In the genomic region with DNA sequence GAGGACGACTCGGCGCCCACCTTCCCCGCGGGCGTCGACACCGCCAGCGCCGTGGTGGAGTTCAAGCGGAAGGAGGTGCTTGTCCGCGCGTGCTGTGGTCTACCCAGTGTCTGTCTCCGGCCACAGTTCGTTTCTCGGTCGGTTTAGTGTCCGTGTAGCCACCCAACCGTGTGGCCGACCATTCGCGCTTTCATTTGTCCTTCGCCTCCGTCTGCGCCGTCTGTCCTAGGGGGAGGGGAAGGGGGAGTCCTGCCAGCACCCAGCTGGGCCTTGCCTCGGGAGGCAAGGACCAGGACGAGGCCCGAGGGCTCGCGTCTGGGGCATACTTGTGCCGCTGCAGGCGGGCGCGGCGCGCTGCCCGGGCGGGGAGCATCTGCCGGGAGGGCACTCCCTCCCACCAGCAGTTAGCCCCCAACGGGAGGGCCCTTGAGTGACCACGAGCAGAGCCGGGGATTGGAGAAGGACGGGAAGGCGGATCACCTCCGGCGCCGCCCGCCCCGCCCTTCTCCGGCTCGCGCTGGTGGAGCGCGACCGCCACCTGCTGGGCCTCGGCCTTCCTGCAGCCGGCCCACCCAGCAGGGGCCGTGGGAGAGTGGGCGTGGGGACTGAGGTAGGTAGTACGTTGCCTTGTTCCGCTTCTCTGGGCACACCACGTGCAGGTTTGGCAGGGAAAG, we compare ENCODE assay signal across 8 cellular contexts. TPM values are rescaled to one million over a fixed set of nuclear protein-coding genes. Genes with fewer than 3 reads are reported as not detected.
A peak's percentile ranks its signal among the peaks of the same experiment; 100 is the strongest.
DNase-seq lines count a peak whose midpoint lies in the region; ATAC-seq and FAIRE-seq lines count a peak whose summit lies in the region.

No MANE protein-coding gene starts in this region.

- peak overlapping the region in 1 of 2 donors; percentile 9 for H3K27ac Mint-ChIP-seq in stimulated activated naive CD8-positive, alpha-beta T cell treated with anti-CD3 and anti-CD28 coated beads, Interleukin-15, amount 100 ng/mL, for 72 hours

- H2AFZ ChIP-seq in neuron (ENCODE audit: low read depth, low read length) = peak overlapping the region; percentile 86

- H3K4me1 Mint-ChIP-seq in stimulated activated naive CD8-positive, alpha-beta T cell treated with anti-CD3 and anti-CD28 coated beads, Interleukin-15, amount 100 ng/mL, for 72 hours = peaks cover 29% of the 10 kb centered on the region

- no peaks in the 10 kb centered on the region for H3K4me1 ChIP-seq in neuron (ENCODE audit: insufficient read depth, low read length)

- H3K27me3 Mint-ChIP-seq in stimulated activated naive CD8-positive, alpha-beta T cell treated with anti-CD3 and anti-CD28 coated beads, Interleukin-15, amount 100 ng/mL, for 72 hours = peaks cover 43% of the 10 kb centered on the region

- no peaks in the 10 kb centered on the region for H3K9me3 Mint-ChIP-seq in stimulated activated naive CD8-positive, alpha-beta T cell treated with anti-CD3 and anti-CD28 coated beads, Interleukin-15, amount 100 ng/mL, for 72 hours

- DNase-seq in DMS 273 treated with DMSO at 0.1 percent for 48 hours (lab: John Stamatoyannopoulos, UW) = peak; percentile 25
- peak in 53 of 76 experiments; percentile 0 to 67 (median 30) for DNase-seq in HUDEP-2 (lab: John Stamatoyannopoulos, UW; ENCODE audit: unreplicated experiment in 76 of 76)
- DNase-seq in SHP77 treated with DMSO at 0.1 percent for 48 hours (lab: John Stamatoyannopoulos, UW) = peak; percentile 47
- DNase-seq in activated gamma-delta T cell treated with Interleukin-2 at 50 U/mL for 16 hours = peak; percentile 67
- DNase-seq in frontal cortex (ENCODE audit: low spot score in 2 of 2) = peak; percentile 85 to 91
- DNase-seq in stimulated activated naive CD8-positive, alpha-beta T cell treated with anti-CD3 and anti-CD28 coated beads, Interleukin-15, amount 100 ng/mL, for 72 hours = peak; percentile 82 to 87

- no peaks in the 10 kb centered on the region for H3K9me3 ChIP-seq in neuron (ENCODE audit: low read length)

- H3K27me3 ChIP-seq in neuron (ENCODE audit: insufficient read depth, low read length) = peaks cover 35% of the 10 kb centered on the region

- no peaks in the 10 kb centered on the region for H3K36me3 ChIP-seq in neuron (ENCODE audit: insufficient read depth, low read length)

- peak; percentile 80 for ATAC-seq in GM21423 (IDR thresholded peaks at IDR 0.05; ENCODE audit: unreplicated experiment)
- peak; percentile 87 for ATAC-seq in stimulated activated naive CD8-positive, alpha-beta T cell treated with anti-CD3 and anti-CD28 coated beads, Interleukin-15, amount 100 ng/mL, for 72 hours

- peak overlapping the region; percentile 36 for H3K4me3 ChIP-seq in neuron (ENCODE audit: low read length)

- no peak for FAIRE-seq in frontal cortex (lab: Jason Lieb, UNC)

- H3K4me3 Mint-ChIP-seq in stimulated activated naive CD8-positive, alpha-beta T cell treated with anti-CD3 and anti-CD28 coated beads, Interleukin-15, amount 100 ng/mL, for 72 hours = peak overlapping the region; percentile 80 to 82

RNA-seq across cellular contexts. Expression of gene RET, which starts 28.4 kb away (rescaled TPM):
- total RNA-seq in frontal cortex = 1.6 TPM

RNA-seq across cellular contexts. Expression of gene CSGALNACT2, which starts 33.0 kb away (rescaled TPM):
- total RNA-seq in frontal cortex = 87.2 TPM

Comparison
In these comparisons a context has a peak if more than half of its experiments do, and no peak if none do; other contexts are left out.
1. Peak in every context shown above with its lines: DNase-seq, ATAC-seq and H3K4me3 ChIP-seq.
2. DNase-seq: peak in every context shown above with its lines; median percentile 88 in frontal cortex; 84 in stimulated activated naive CD8-positive, alpha-beta T cell treated with anti-CD3 and anti-CD28 coated beads, Interleukin-15, amount 100 ng/mL, for 72 hours; 67 in activated gamma-delta T cell treated with Interleukin-2 at 50 U/mL for 16 hours; 47 in SHP77 treated with DMSO at 0.1 percent for 48 hours; 30 in HUDEP-2; 25 in DMS 273 treated with DMSO at 0.1 percent for 48 hours.